1 cellular context compared by ENCODE assay signal in genomic region chr2:105398522-105399206, GRCh38.
TF ChIP-seq lines count a peak whose summit lies in the region.

TSS of gene FHL2 (minus strand) at chr2:105399051. CDS start at chr2:105386516, 12,535 bp downstream.

TF ChIP-seq in K562, 482 proteins besides CTCF, POLR2A, EP300 and RAD21 (continued from another document and continues in another):
- TF ChIP-seq THAP12 (CRISPR knock-in tag; IDR thresholded peaks at IDR 0.05), result peak; percentile 70; the same call in 1 of the 2 replicates
- no peak for TF ChIP-seq ZNF740 (CRISPR knock-in tag; IDR thresholded peaks at IDR 0.05)
- TF ChIP-seq ZNF740 (tag; IDR thresholded peaks at IDR 0.05), result no peak
- TF ChIP-seq EHMT2 (IDR thresholded peaks at IDR 0.05), result no peak
- TF ChIP-seq ELF2 (CRISPR knock-in tag; IDR thresholded peaks at IDR 0.05), result no peak
- TF ChIP-seq ZC3H11A (IDR thresholded peaks at IDR 0.05; ENCODE audit: low read depth, low read length), result no peak
- peak in 1 of 2 experiments; percentile 52; a peak in 1 of 4 replicates for TF ChIP-seq NONO (IDR thresholded peaks at IDR 0.05; ENCODE audit: low read depth in 2 of 2, low read length in 1 of 2)
- no peak for TF ChIP-seq NFE2L1 (tag; IDR thresholded peaks at IDR 0.05; ENCODE audit: borderline replicate concordance, low read depth)
- peak; percentile 80 for TF ChIP-seq VEZF1 (CRISPR knock-in tag; IDR thresholded peaks at IDR 0.05)
- no peak for TF ChIP-seq ZNF76 (CRISPR knock-in tag; IDR thresholded peaks at IDR 0.05; ENCODE audit: borderline replicate concordance)
- TF ChIP-seq ZNF445 (CRISPR knock-in tag; IDR thresholded peaks at IDR 0.05; ENCODE audit: low read depth), result no peak
- TF ChIP-seq TARDBP (IDR thresholded peaks at IDR 0.05), result 0 out of 2 replicates have a peak, but pooled peaks have one; percentile 24
- no peak for TF ChIP-seq PBX2 (CRISPR knock-in tag; IDR thresholded peaks at IDR 0.05; ENCODE audit: low read depth)
- no peak for TF ChIP-seq PBX2 (tag; conservative IDR thresholded peaks at IDR 0.05; ENCODE audit: low read depth)
- no peak for TF ChIP-seq ZNF318 (IDR thresholded peaks at IDR 0.05; ENCODE audit: borderline replicate concordance in 1 of 2, low read depth in 1 of 2)
- no peak for TF ChIP-seq HDAC2 (IDR thresholded peaks at IDR 0.05)
- TF ChIP-seq HCFC1 (IDR thresholded peaks at IDR 0.05; ENCODE audit: low read depth, low read length), result no peak
- TF ChIP-seq SREBF2 (CRISPR knock-in tag; IDR thresholded peaks at IDR 0.05), result no peak
- TF ChIP-seq NR2F6 (CRISPR knock-in tag; IDR thresholded peaks at IDR 0.05), result no peak
- TF ChIP-seq SNIP1 (IDR thresholded peaks at IDR 0.05; ENCODE audit: low read depth), result no peak
- no peak for TF ChIP-seq HNRNPH1 (optimal IDR thresholded peaks at IDR 0.05; ENCODE audit: low read depth, low read length)
- TF ChIP-seq POLR2AphosphoS5 (IDR thresholded peaks at IDR 0.05; ENCODE audit: control insufficient read depth, insufficient read depth, low read depth, low read length), result peak; percentile 84
- TF ChIP-seq ZNF316 (IDR thresholded peaks at IDR 0.05), result no peak
- TF ChIP-seq PCBP1 (IDR thresholded peaks at IDR 0.05; ENCODE audit: low read depth, low read length, poor library complexity, severe bottlenecking), result peak; percentile 44
- TF ChIP-seq OTX1 (CRISPR knock-in tag; IDR thresholded peaks at IDR 0.05), result peak; percentile 28; the same call in 1 of the 2 replicates
- peak; percentile 57 for TF ChIP-seq ZFP36 (IDR thresholded peaks at IDR 0.05; ENCODE audit: low read depth, low read length, partially characterized antibody)
- no peak for TF ChIP-seq SNAPC5 (CRISPR knock-in tag; IDR thresholded peaks at IDR 0.05)
- TF ChIP-seq CTCFL (IDR thresholded peaks at IDR 0.05; ENCODE audit: borderline replicate concordance, insufficient read depth, low read depth, low read length, poor library complexity, severe bottlenecking), result peak; percentile 91
- peak in 1 of 2 experiments; percentile 45; a peak in 1 of 4 replicates for TF ChIP-seq TRIM24 (IDR thresholded peaks at IDR 0.05)
- TF ChIP-seq POLR2H (tag; IDR thresholded peaks at IDR 0.05; ENCODE audit: low read depth), result peak; percentile 33; the same call in 1 of the 2 replicates
- TF ChIP-seq DIDO1 (tag; IDR thresholded peaks at IDR 0.05; ENCODE audit: low read depth), result no peak
- no peak for TF ChIP-seq KLF10 (CRISPR knock-in tag; IDR thresholded peaks at IDR 0.05)
- TF ChIP-seq POLR2G (IDR thresholded peaks at IDR 0.05; ENCODE audit: low read depth, low read length), result peak; percentile 99
- peak; percentile 20; the same call in 1 of the 2 replicates for TF ChIP-seq BHLHE40 (IDR thresholded peaks at IDR 0.05; ENCODE audit: low read length)
- no peak for TF ChIP-seq FOXP4 (CRISPR knock-in tag; IDR thresholded peaks at IDR 0.05; ENCODE audit: borderline replicate concordance)
- TF ChIP-seq HDAC6 (IDR thresholded peaks at IDR 0.05; ENCODE audit: low read depth, low read length), result no peak
- no peak for TF ChIP-seq ZNF121 (CRISPR knock-in tag; conservative IDR thresholded peaks at IDR 0.05)
- TF ChIP-seq KAT7 (CRISPR knock-in tag; IDR thresholded peaks at IDR 0.05; ENCODE audit: borderline replicate concordance), result peak; percentile 92; the same call in 1 of the 2 replicates
- no peak for TF ChIP-seq MECOM (CRISPR knock-in tag; IDR thresholded peaks at IDR 0.05)
- TF ChIP-seq SIN3B (IDR thresholded peaks at IDR 0.05; ENCODE audit: low read depth), result 0 out of 2 replicates have a peak, but pooled peaks have one; percentile 20
- TF ChIP-seq ZNF41 (CRISPR knock-in tag; conservative IDR thresholded peaks at IDR 0.05), result no peak
- no peak for TF ChIP-seq KLF13 (tag; IDR thresholded peaks at IDR 0.05; ENCODE audit: borderline replicate concordance, low read depth)
- TF ChIP-seq CXXC5 (CRISPR knock-in tag; IDR thresholded peaks at IDR 0.05), result peak; percentile 89
